ENCODE assay signal across 21 cellular contexts in genomic region chr1:82586473-82586872, GRCh38.
DNase-seq lines count a peak whose midpoint lies in the region; ATAC-seq and TF ChIP-seq lines count a peak whose summit lies in the region.
"Had no signal": no experiment of that assay in that cellular context is flagged by ENCODE, and none has a peak within 500 bp of the region (broad histone marks: within the 10 kb centered on the region; RNA-seq: fewer than 3 reads in every experiment).

No MANE protein-coding gene starts in this region.

- H3K36me3 ChIP-seq in effector memory CD4-positive, alpha-beta T cell (ENCODE audit: control insufficient read depth, insufficient read depth, low read length), result no peaks in the 10 kb centered on the region
- H3K36me3 ChIP-seq: right lobe of liver, suprapubic skin had no signal

- no peak overlapping the region for H3K4me3 ChIP-seq in AG10803 (ENCODE audit: low read length)
- H3K4me3 ChIP-seq in effector memory CD4-positive, alpha-beta T cell (ENCODE audit: insufficient read depth, low read depth, low read length, poor library complexity, severe bottlenecking), result no peak overlapping the region
- H3K4me3 ChIP-seq: coronary artery, right lobe of liver, suprapubic skin had no signal

- TF ChIP-seq CTCF in AG10803 (conservative IDR thresholded peaks at IDR 0.05; ENCODE audit: low read length), result no peak

- DNase-seq in AG10803 (ENCODE audit: low read depth), result peak; percentile 3
- peak; percentile 2 for DNase-seq in SK-N-DZ (ENCODE audit: low spot score)
- DNase-seq in left ventricle myocardium superior, result peak; percentile 67
- no peak for DNase-seq in HCEC 1CT
- no peak for DNase-seq in cerebellar nuclear complex (lab: John Stamatoyannopoulos, UW)
- no peak for DNase-seq in effector memory CD4-positive, alpha-beta T cell
- DNase-seq in KG1 (lab: John Stamatoyannopoulos, UW), result no peak
- DNase-seq: activated CD8-positive, alpha-beta memory T cell treated with anti-CD3 and anti-CD28 coated beads, Interleukin-2, amount 10 ng/mL, durations not matched to agents 7 days and 5 days; activated gamma-delta T cell; glutamatergic neuron; mesendoderm; NCI-H2081 treated with DMSO at 0.1 percent for 48 hours; NCI-H774; right lobe of liver; RPMI8226; stimulated activated CD4-positive, alpha-beta T cell treated with anti-CD3 and anti-CD28 coated beads, Interleukin-1b, Interleukin-23, amount 100 ng/mL, for 48 hours had no signal

- H3K27me3 ChIP-seq in effector memory CD4-positive, alpha-beta T cell (replicated peaks; ENCODE audit: control insufficient read depth, insufficient read depth, low read length, poor library complexity, severe bottlenecking), result no peaks in the 10 kb centered on the region
- H3K27me3 ChIP-seq: right lobe of liver, suprapubic skin had no signal

- no peak overlapping the region for H3K27ac ChIP-seq in effector memory CD4-positive, alpha-beta T cell (ENCODE audit: insufficient read depth, low read length, poor library complexity, severe bottlenecking)
- H3K27ac ChIP-seq: coronary artery, epithelial cell of prostate, right lobe of liver, suprapubic skin had no signal

- ATAC-seq in HG02610 (IDR thresholded peaks at IDR 0.05; ENCODE audit: unreplicated experiment) (peak; percentile 70), left ventricle myocardium superior (peak; percentile 87)
- ATAC-seq: activated CD8-positive, alpha-beta memory T cell treated with anti-CD3 and anti-CD28 coated beads, Interleukin-2, amount 10 ng/mL, durations not matched to agents 7 days and 5 days; right lobe of liver; WTC11 had no signal

- no peaks in the 10 kb centered on the region for H3K4me1 ChIP-seq in effector memory CD4-positive, alpha-beta T cell (ENCODE audit: control insufficient read depth, insufficient read depth, low read length, poor library complexity, severe bottlenecking)
- H3K4me1 ChIP-seq: right lobe of liver, suprapubic skin had no signal

- no peaks in the 10 kb centered on the region for H3K9me3 ChIP-seq in effector memory CD4-positive, alpha-beta T cell (ENCODE audit: control insufficient read depth, low read length)
- H3K9me3 ChIP-seq: right lobe of liver, suprapubic skin had no signal

- intact Hi-C loops in left ventricle myocardium superior (cut with micrococcal nuclease), result no loop called here

Comparison
In these comparisons a context has a peak if more than half of its experiments do, and no peak if none do; other contexts are left out.
1. DNase-seq: peak in AG10803 (single experiment), SK-N-DZ (single experiment) and left ventricle myocardium superior (single experiment); none in HCEC 1CT (single experiment), cerebellar nuclear complex (0 of 2), effector memory CD4-positive, alpha-beta T cell (0 of 3) and KG1 (single experiment).